Comparison of ENCODE assay signal across 22 cellular contexts in genomic region chr3:4768021-4768420, GRCh38.
"Had no signal": no experiment of that assay in that cellular context is flagged by ENCODE, and none has a peak within 500 bp of the region (broad histone marks: within the 10 kb centered on the region; RNA-seq: fewer than 3 reads in every experiment).

No MANE protein-coding gene starts in this region.

- H3K4me3 Mint-ChIP-seq: effector memory CD8-positive, alpha-beta T cell; natural killer cell; neural crest cell; stimulated activated effector memory CD8-positive, alpha-beta T cell treated with anti-CD3 and anti-CD28 coated beads, Interleukin-12 subunit alpha, Interleukin-12 subunit beta, amount 100 ng/mL, for 72 hours had no signal

- H3K9me3 ChIP-seq: lower lobe of right lung, neutrophil, pancreas, prostate gland, right atrium auricular region, thyroid gland, vagina had no signal

- H3K27me3 Mint-ChIP-seq: effector memory CD8-positive, alpha-beta T cell had no signal

- ATAC-seq: effector memory CD8-positive, alpha-beta T cell; left ventricle myocardium superior; lower lobe of right lung; natural killer cell; pancreas; stimulated activated effector memory CD8-positive, alpha-beta T cell treated with anti-CD3 and anti-CD28 coated beads, Interleukin-12 subunit alpha, Interleukin-12 subunit beta, amount 100 ng/mL, for 72 hours had no signal

- FAIRE-seq: endometrium, frontal cortex, keratinocyte, pancreas had no signal

- H3K9me3 Mint-ChIP-seq: effector memory CD8-positive, alpha-beta T cell had no signal

- H3K27me3 ChIP-seq: neutrophil, pancreas, right atrium auricular region, sigmoid colon, stomach, thyroid gland, vagina had no signal

- H3K27ac Mint-ChIP-seq: natural killer cell; stimulated activated effector memory CD8-positive, alpha-beta T cell treated with anti-CD3 and anti-CD28 coated beads, Interleukin-12 subunit alpha, Interleukin-12 subunit beta, amount 100 ng/mL, for 72 hours had no signal

- DNase-seq: cortex of kidney; effector memory CD8-positive, alpha-beta T cell; hypothalamus; left ventricle myocardium superior; lower lobe of right lung; natural killer cell; pancreas; sigmoid colon; stimulated activated CD4-positive, alpha-beta T cell treated with anti-CD3 and anti-CD28 coated beads, Interleukin-2, amount 100 ng/mL, for 24 hours; stimulated activated CD4-positive, alpha-beta T cell treated with anti-CD3 and anti-CD28 coated beads, Interleukin-4, amount 100 ng/mL, for 24 hours; stomach; thyroid gland; trophoblast cell had no signal

- H3K4me1 Mint-ChIP-seq: neural crest cell had no signal

- H3K27ac ChIP-seq: neutrophil, pancreas, prostate gland, right atrium auricular region, sigmoid colon, stomach, vagina had no signal

- H3K4me3 ChIP-seq: lower lobe of right lung, pancreas, prostate gland, right atrium auricular region, sigmoid colon, stomach, thyroid gland, vagina had no signal

- H3K36me3 ChIP-seq: neutrophil, pancreas, prostate gland, vagina had no signal
